Comparison of ENCODE assay signal across 1 cellular context in genomic region chrX:151555301-151555700, GRCh38.
A peak's percentile ranks its signal among the peaks of the same experiment; 100 is the strongest.
TF ChIP-seq lines count a peak whose summit lies in the region.

No MANE protein-coding gene starts in this region.

TF ChIP-seq in K562, 482 proteins besides CTCF, POLR2A, EP300 and RAD21 (continued from another document):
- peak; percentile 36; the same call in 1 of the 2 replicates for TF ChIP-seq MGA (IDR thresholded peaks at IDR 0.05)
TF ChIP-seq in K562: peak in this region for 2; not testable (repeated sequence) for 480.
